In genomic region chr9:128916745-128917144, GRCh38 we compare ENCODE assay signal across 14 cellular contexts. TPM values are rescaled to one million over a fixed set of nuclear protein-coding genes. Genes with fewer than 3 reads are reported as not detected.
DNase-seq lines count a peak whose midpoint lies in the region; ATAC-seq and TF ChIP-seq lines count a peak whose summit lies in the region.
"Had no signal": no experiment of that assay in that cellular context is flagged by ENCODE, and none has a peak within 500 bp of the region (broad histone marks: within the 10 kb centered on the region; RNA-seq: fewer than 3 reads in every experiment).

No MANE protein-coding gene starts in this region.

- no peak for TF ChIP-seq EP300 in stomach (IDR thresholded peaks at IDR 0.05)

- CTCF ChIA-PET in CD4-positive, alpha-beta T cell (lab: Charles Lee), result no interaction called here
- CTCF ChIA-PET in MCF 10A (lab: Yijun Ruan, JAX), result interaction anchor here (0.6 to 1.6 kb wide), 6 partner anchors 8 to 67 kb away, joined by 3 to 9 read pairs (median 6); no protein-coding TSS in a partner anchor

- 78 to 88% (median 82%) methylated on average over 11 of the region's 11 CpGs for WGBS in stomach, 5 donors
- WGBS in lower leg skin, 2 donors, result 68 to 70% methylated on average over 11 of the region's 11 CpGs

- no TSS peak for BruUV-seq in MCF 10A (replicated peaks; lab: Mats Ljungman, UMichigan)

- TF ChIP-seq POLR2A in stomach (IDR thresholded peaks at IDR 0.05), result no peak
- TF ChIP-seq POLR2A in lower leg skin (IDR thresholded peaks at IDR 0.05), result no peak

- H3K4me1 ChIP-seq in lower lobe of right lung (peaks cover 80% of the 10 kb centered on the region), stomach (peaks cover 71 to 93% (median 84%) of the 10 kb centered on the region in 4 donors)

- POLR2A ChIA-PET in CD4-positive, alpha-beta T cell (lab: Charles Lee), result no interaction called here
- POLR2A ChIA-PET in MCF 10A (lab: Yijun Ruan, JAX), result interaction anchor here (0.6 to 2.3 kb wide), 6 partner anchors 8 to 87 kb away, joined by 3 to 16 read pairs (median 4); partner anchors contain the start of gene SPOUT1

- no peaks in the 10 kb centered on the region for H3K27me3 Mint-ChIP-seq in CD4-positive, alpha-beta T cell
- H3K27me3 Mint-ChIP-seq in MCF 10A (ENCODE audit: insufficient read depth, unreplicated experiment), result no peaks in the 10 kb centered on the region
- H3K27me3 Mint-ChIP-seq: activated CD4-positive, alpha-beta memory T cell treated with anti-CD3 and anti-CD28 coated beads, Interleukin-2, amount 10 ng/mL, durations not matched to agents 7 days and 5 days had no signal

- intact Hi-C loops in CD4-positive, alpha-beta T cell (cut with DNase I, micrococcal nuclease), result no loop called here
- intact Hi-C loops in MCF 10A (cut with micrococcal nuclease), result no loop called here
- intact Hi-C loops in lower lobe of right lung (cut with DNase I), result no loop called here
- intact Hi-C loops in stomach (cut with DNase I; ENCODE audit: low total_unique reads), result no loop called here
- intact Hi-C loops in lower leg skin (cut with DNase I; ENCODE audit: low total_unique reads), result no loop called here

- no peaks in the 10 kb centered on the region for H3K9me3 Mint-ChIP-seq in CD4-positive, alpha-beta T cell
- no peaks in the 10 kb centered on the region for H3K9me3 Mint-ChIP-seq in MCF 10A (ENCODE audit: unreplicated experiment)
- H3K9me3 Mint-ChIP-seq: activated CD4-positive, alpha-beta memory T cell treated with anti-CD3 and anti-CD28 coated beads, Interleukin-2, amount 10 ng/mL, durations not matched to agents 7 days and 5 days; CD14-positive monocyte had no signal

- no peak overlapping the region for H3K27ac ChIP-seq in CD4-positive, alpha-beta T cell (ENCODE audit: low read depth, low read length)
- peak overlapping the region; percentile 80 for H3K27ac ChIP-seq in lower lobe of right lung
- peak overlapping the region; percentile 64 to 90 (median 83) for H3K27ac ChIP-seq in stomach

- ATAC-seq in CD4-positive, alpha-beta T cell (ENCODE audit: poor library complexity), result no peak
- ATAC-seq in lower lobe of right lung (no peak), GM18498 (IDR thresholded peaks at IDR 0.05; ENCODE audit: unreplicated experiment) (no peak)

- peak overlapping the region; percentile 34 for H3K27ac Mint-ChIP-seq in CD4-positive, alpha-beta T cell
- peak overlapping the region; percentile 91 for H3K27ac Mint-ChIP-seq in MCF 10A (ENCODE audit: low read depth, unreplicated experiment)
- H3K27ac Mint-ChIP-seq: activated CD4-positive, alpha-beta memory T cell treated with anti-CD3 and anti-CD28 coated beads, Interleukin-2, amount 10 ng/mL, durations not matched to agents 7 days and 5 days had no signal

- TF ChIP-seq CTCF in CD4-positive, alpha-beta T cell (IDR thresholded peaks at IDR 0.05), result no peak
- no peak for TF ChIP-seq CTCF in MCF 10A (IDR thresholded peaks at IDR 0.05; ENCODE audit: unreplicated experiment)
- TF ChIP-seq CTCF in lower lobe of right lung (IDR thresholded peaks at IDR 0.05), result no peak
- TF ChIP-seq CTCF in stomach (IDR thresholded peaks at IDR 0.05), result no peak
- TF ChIP-seq CTCF in lower leg skin (IDR thresholded peaks at IDR 0.05), result no peak

- peaks cover 54% of the 10 kb centered on the region for H3K36me3 Mint-ChIP-seq in CD4-positive, alpha-beta T cell (ENCODE audit: low read depth)
- peaks cover 35% of the 10 kb centered on the region for H3K36me3 Mint-ChIP-seq in MCF 10A (ENCODE audit: insufficient read depth, unreplicated experiment)

- no peaks in the 10 kb centered on the region for H3K9me3 ChIP-seq in CD4-positive, alpha-beta T cell (ENCODE audit: control insufficient read depth, low read length)
- no peaks in the 10 kb centered on the region for H3K9me3 ChIP-seq in lower lobe of right lung
- H3K9me3 ChIP-seq in stomach, result no peaks in the 10 kb centered on the region

- peaks cover 23% of the 10 kb centered on the region for H3K4me1 Mint-ChIP-seq in CD4-positive, alpha-beta T cell (ENCODE audit: low read depth)
- peaks cover 38% of the 10 kb centered on the region for H3K4me1 Mint-ChIP-seq in MCF 10A (ENCODE audit: insufficient read depth, unreplicated experiment)

- DNase-seq in CD4-positive, alpha-beta T cell, result no peak
- DNase-seq in MCF 10A (ENCODE audit: unreplicated experiment) (no peak), lower lobe of right lung (no peak), stomach (no peak), DMS114 treated with DMSO at 0.1 percent for 48 hours (lab: John Stamatoyannopoulos, UW; ENCODE audit: unreplicated experiment) (no peak), lower leg skin (ENCODE audit: low spot score in 2 of 2) (no peak), medulla oblongata (ENCODE audit: extremely low spot score) (no peak)
- DNase-seq: activated CD4-positive, alpha-beta memory T cell treated with anti-CD3 and anti-CD28 coated beads, Interleukin-2, amount 10 ng/mL, durations not matched to agents 7 days and 5 days; activated naive CD4-positive, alpha-beta T cell treated with anti-CD3 and anti-CD28 coated beads, Interleukin-2, amount 50 U/mL, for 16 hours; cortex of kidney; OCI-M1; retina had no signal

- H3K36me3 ChIP-seq in lower lobe of right lung, result peaks cover 29% of the 10 kb centered on the region
- peaks cover 10 to 55% (median 30%) of the 10 kb centered on the region in 4 donors for H3K36me3 ChIP-seq in stomach

- no peak overlapping the region for H3K4me3 Mint-ChIP-seq in CD4-positive, alpha-beta T cell
- peak overlapping the region; percentile 58 for H3K4me3 Mint-ChIP-seq in MCF 10A (ENCODE audit: unreplicated experiment)
- H3K4me3 Mint-ChIP-seq: activated CD4-positive, alpha-beta memory T cell treated with anti-CD3 and anti-CD28 coated beads, Interleukin-2, amount 10 ng/mL, durations not matched to agents 7 days and 5 days; CD14-positive monocyte had no signal

- H3K4me3 ChIP-seq in lower lobe of right lung (peak overlapping the region; percentile 40), stomach (no peak overlapping the region), lower leg skin (ENCODE audit: low read depth, poor library complexity, severe bottlenecking) (no peak overlapping the region)

- no peaks in the 10 kb centered on the region for H3K27me3 ChIP-seq in CD4-positive, alpha-beta T cell (ENCODE audit: control insufficient read depth, insufficient read depth, low read length)
- H3K27me3 ChIP-seq in lower lobe of right lung (ENCODE audit: low read depth) (no peaks in the 10 kb centered on the region), stomach (no peaks in the 10 kb centered on the region)

RNA-seq across cellular contexts. Expression of gene PHYHD1, which starts 4.0 kb away (rescaled TPM):
- 1 to 10 TPM; 1.6 to 2.6 TPM for total RNA-seq in CD4-positive, alpha-beta T cell
- total RNA-seq in MCF 10A (2022), result 0.70 and 2.0 TPM in 2 replicates
- total RNA-seq in lower lobe of right lung, result 39.8 TPM
- 10 to 100 TPM in 4 of 5 donors, 1 to 10 TPM in 1; 1.4 to 37.3 (median 13.8) TPM for total RNA-seq in stomach
- 10 to 100 TPM; 43.9 to 55.8 (median 49.1) TPM for polyA plus RNA-seq in stomach
- total RNA-seq in lower leg skin, result 10 to 100 TPM; 31.3 to 60.2 (median 50.6) TPM
- polyA plus RNA-seq: CD14-positive monocyte had no signal

RNA-seq across cellular contexts. Expression of gene DOLK, which starts 30.7 kb away (rescaled TPM):
- 1 to 10 TPM; 7.4 to 7.8 TPM for total RNA-seq in CD4-positive, alpha-beta T cell
- total RNA-seq in MCF 10A (2022), result 12.0 and 16.9 TPM in 2 replicates
- 14.4 TPM for total RNA-seq in lower lobe of right lung
- 10 to 100 TPM in 1 of 5 donors, 1 to 10 TPM in 3, under 1 TPM in 1; 0.58 to 17.1 (median 9.4) TPM for total RNA-seq in stomach
- 1 to 10 TPM; 3.2 to 8.1 (median 6.2) TPM for polyA plus RNA-seq in stomach
- 10 to 100 TPM in 3 of 4 donors, 1 to 10 TPM in 1; 9.8 to 16.4 (median 11.9) TPM for total RNA-seq in lower leg skin

RNA-seq across cellular contexts. Expression of gene NUP188, which starts 30.8 kb away (rescaled TPM):
- 10 to 100 TPM; 43.0 to 43.9 TPM for total RNA-seq in CD4-positive, alpha-beta T cell
- total RNA-seq in MCF 10A (2022) (47.3 and 54.9 TPM in 2 replicates), lower lobe of right lung (42.4 TPM), stomach (10 to 100 TPM; 26.3 to 79.9 (median 51.0) TPM), lower leg skin (10 to 100 TPM; 32.8 to 44.3 (median 36.1) TPM)
- polyA plus RNA-seq in stomach, result 10 to 100 TPM in 1 of 3 donors, 1 to 10 TPM in 2; 4.4 to 10.1 (median 9.9) TPM

RNA-seq across cellular contexts. Expression of gene LRRC8A, which starts 34.8 kb away (rescaled TPM):
- total RNA-seq in CD4-positive, alpha-beta T cell, result 10 to 100 TPM; 35.0 to 35.8 TPM
- total RNA-seq in MCF 10A (2022) (30.9 and 31.6 TPM in 2 replicates), lower lobe of right lung (45.5 TPM), stomach (10 to 100 TPM; 14.7 to 63.7 (median 25.1) TPM), lower leg skin (100 to 1,000 TPM in 3 of 4 donors, 10 to 100 TPM in 1; 89.6 to 131 (median 111) TPM)
- 10 to 100 TPM; 11.2 to 22.7 (median 13.6) TPM for polyA plus RNA-seq in stomach

RNA-seq across cellular contexts. Expression of gene KYAT1, which starts 35.0 kb away (rescaled TPM):
- 1 to 10 TPM; 2.8 to 4.7 TPM for total RNA-seq in CD4-positive, alpha-beta T cell
- total RNA-seq in MCF 10A (2022) (3.8 and 5.7 TPM in 2 replicates), lower lobe of right lung (7.1 TPM), stomach (10 to 100 TPM in 2 of 5 donors, 1 to 10 TPM in 2, under 1 TPM in 1; 0.58 to 25.7 (median 6.1) TPM), lower leg skin (10 to 100 TPM in 2 of 4 donors, 1 to 10 TPM in 2; 8.2 to 19.4 (median 10.9) TPM)
- polyA plus RNA-seq in stomach, result 1 to 10 TPM; 4.8 to 7.5 (median 5.3) TPM
